Comparison of ENCODE assay signal across 1 cellular context in genomic region chr5:134123360-134123759, GRCh38.
TF ChIP-seq lines count a peak whose summit lies in the region.

No MANE protein-coding gene starts in this region.

TF ChIP-seq in IMR-90, 13 proteins besides CTCF, POLR2A, EP300 and RAD21:
- TF ChIP-seq CHD1 (IDR thresholded peaks at IDR 0.05; ENCODE audit: low read depth, low read length) = no peak
- TF ChIP-seq RCOR1 (IDR thresholded peaks at IDR 0.05; ENCODE audit: insufficient replicate concordance, low read length) = no peak
- no peak for TF ChIP-seq RFX5 (IDR thresholded peaks at IDR 0.05; ENCODE audit: low read depth, low read length)
- no peak for TF ChIP-seq USF2 (IDR thresholded peaks at IDR 0.05; ENCODE audit: low read depth, low read length)
- TF ChIP-seq ELK1 (IDR thresholded peaks at IDR 0.05; ENCODE audit: borderline replicate concordance, low read depth, low read length) = no peak
- no peak for TF ChIP-seq CEBPB (IDR thresholded peaks at IDR 0.05; ENCODE audit: low read depth, low read length)
- no peak for TF ChIP-seq MXI1 (IDR thresholded peaks at IDR 0.05; ENCODE audit: borderline replicate concordance, low read depth, low read length)
- TF ChIP-seq NFE2L2 (IDR thresholded peaks at IDR 0.05; ENCODE audit: low read depth, low read length) = no peak
- no peak for TF ChIP-seq FOS (IDR thresholded peaks at IDR 0.05; ENCODE audit: low read depth, low read length)
- no peak for TF ChIP-seq MAZ (IDR thresholded peaks at IDR 0.05; ENCODE audit: borderline replicate concordance, low read depth, low read length)
- no peak for TF ChIP-seq MAFK (IDR thresholded peaks at IDR 0.05; ENCODE audit: low read depth, low read length)
- TF ChIP-seq BHLHE40 (IDR thresholded peaks at IDR 0.05; ENCODE audit: low read depth, low read length) = no peak
- no peak for TF ChIP-seq SMC3 (IDR thresholded peaks at IDR 0.05; ENCODE audit: low read depth, low read length)
